1 cellular context compared by ENCODE assay signal in the genomic region with DNA sequence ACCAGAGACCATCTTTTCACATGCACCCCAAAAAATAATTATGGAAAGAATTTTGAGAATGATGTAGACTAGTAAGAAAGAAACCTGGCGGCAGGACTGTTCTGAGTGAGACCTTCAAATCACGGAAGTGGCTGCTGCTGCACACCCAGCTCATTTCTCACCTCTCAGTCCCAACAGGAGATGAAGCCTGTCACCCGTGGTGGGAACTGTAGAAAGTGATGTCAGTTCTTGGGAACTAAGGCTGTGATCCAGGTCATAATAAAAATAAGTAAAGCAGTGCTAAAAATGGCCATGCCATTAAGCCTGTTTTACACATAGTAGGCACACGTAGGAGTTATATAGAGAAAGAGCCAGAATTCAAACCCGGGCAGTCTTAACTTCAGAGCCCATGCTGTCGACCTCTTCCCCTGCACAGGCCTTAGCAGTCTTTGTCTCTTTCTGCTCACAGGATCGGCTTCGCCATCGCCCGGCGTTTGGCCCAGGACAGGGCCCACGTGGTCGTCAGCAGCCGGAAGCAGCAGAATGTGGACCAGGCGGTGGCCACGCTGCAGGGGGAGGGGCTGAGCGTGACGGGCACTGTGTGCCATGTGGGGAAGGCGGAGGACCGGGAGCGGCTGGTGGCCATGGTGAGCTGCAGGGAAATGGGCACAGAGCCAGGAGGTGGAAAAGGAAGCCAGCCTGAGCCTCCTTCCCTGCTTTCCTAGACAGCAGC.
A peak's percentile ranks its signal among the peaks of the same experiment; 100 is the strongest.
TF ChIP-seq lines count a peak whose summit lies in the region.
"Not testable (repeated sequence)": the region's sequence is repeated elsewhere in the genome, so short reads cannot be mapped to it uniquely, and the experiment has no call there.

No MANE protein-coding gene starts in this region.

TF ChIP-seq in HepG2, 621 proteins besides CTCF, POLR2A, EP300 and RAD21:
- peak; percentile 17; the same call in 1 of the 2 replicates for TF ChIP-seq SALL1 (CRISPR knock-in tag; IDR thresholded peaks at IDR 0.05)
- 0 out of 2 replicates have a peak, but pooled peaks have one; percentile 18 for TF ChIP-seq NFIB (CRISPR knock-in tag; IDR thresholded peaks at IDR 0.05; ENCODE audit: borderline replicate concordance)
- 0 out of 2 replicates have a peak, but pooled peaks have one; percentile 24 for TF ChIP-seq ZNF891 (CRISPR knock-in tag; IDR thresholded peaks at IDR 0.05)
- TF ChIP-seq, protein P1, sequence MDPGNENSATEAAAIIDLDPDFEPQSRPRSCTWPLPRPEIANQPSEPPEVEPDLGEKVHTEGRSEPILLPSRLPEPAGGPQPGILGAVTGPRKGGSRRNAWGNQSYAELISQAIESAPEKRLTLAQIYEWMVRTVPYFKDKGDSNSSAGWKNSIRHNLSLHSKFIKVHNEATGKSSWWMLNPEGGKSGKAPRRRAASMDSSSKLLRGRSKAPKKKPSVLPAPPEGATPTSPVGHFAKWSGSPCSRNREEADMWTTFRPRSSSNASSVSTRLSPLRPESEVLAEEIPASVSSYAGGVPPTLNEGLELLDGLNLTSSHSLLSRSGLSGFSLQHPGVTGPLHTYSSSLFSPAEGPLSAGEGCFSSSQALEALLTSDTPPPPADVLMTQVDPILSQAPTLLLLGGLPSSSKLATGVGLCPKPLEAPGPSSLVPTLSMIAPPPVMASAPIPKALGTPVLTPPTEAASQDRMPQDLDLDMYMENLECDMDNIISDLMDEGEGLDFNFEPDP (CRISPR knock-in tag; conservative IDR thresholded peaks at IDR 0.05) = 0 out of 2 replicates have a peak, but pooled peaks have one; percentile 51
- peak; percentile 48; the same call in 1 of the 2 replicates for TF ChIP-seq ZNF768 (CRISPR knock-in tag; IDR thresholded peaks at IDR 0.05)
- peak; percentile 42; the same call in 1 of the 2 replicates for TF ChIP-seq EEA1 (CRISPR knock-in tag; IDR thresholded peaks at IDR 0.05; ENCODE audit: borderline replicate concordance)
- 0 out of 2 replicates have a peak, but pooled peaks have one; percentile 41 for TF ChIP-seq ZNF616 (CRISPR knock-in tag; IDR thresholded peaks at IDR 0.05; ENCODE audit: low read depth)
- 0 out of 2 replicates have a peak, but pooled peaks have one; percentile 7 for TF ChIP-seq TBX3 (IDR thresholded peaks at IDR 0.05; ENCODE audit: borderline replicate concordance)
- 0 out of 2 replicates have a peak, but pooled peaks have one; percentile 72 for TF ChIP-seq CC2D1A (CRISPR knock-in tag; IDR thresholded peaks at IDR 0.05)
- TF ChIP-seq, protein P2, sequence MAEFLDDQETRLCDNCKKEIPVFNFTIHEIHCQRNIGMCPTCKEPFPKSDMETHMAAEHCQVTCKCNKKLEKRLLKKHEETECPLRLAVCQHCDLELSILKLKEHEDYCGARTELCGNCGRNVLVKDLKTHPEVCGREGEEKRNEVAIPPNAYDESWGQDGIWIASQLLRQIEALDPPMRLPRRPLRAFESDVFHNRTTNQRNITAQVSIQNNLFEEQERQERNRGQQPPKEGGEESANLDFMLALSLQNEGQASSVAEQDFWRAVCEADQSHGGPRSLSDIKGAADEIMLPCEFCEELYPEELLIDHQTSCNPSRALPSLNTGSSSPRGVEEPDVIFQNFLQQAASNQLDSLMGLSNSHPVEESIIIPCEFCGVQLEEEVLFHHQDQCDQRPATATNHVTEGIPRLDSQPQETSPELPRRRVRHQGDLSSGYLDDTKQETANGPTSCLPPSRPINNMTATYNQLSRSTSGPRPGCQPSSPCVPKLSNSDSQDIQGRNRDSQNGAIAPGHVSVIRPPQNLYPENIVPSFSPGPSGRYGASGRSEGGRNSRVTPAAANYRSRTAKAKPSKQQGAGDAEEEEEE (CRISPR knock-in tag; IDR thresholded peaks at IDR 0.05; ENCODE audit: borderline replicate concordance) = 0 out of 2 replicates have a peak, but pooled peaks have one; percentile 36
- TF ChIP-seq, protein P3, sequence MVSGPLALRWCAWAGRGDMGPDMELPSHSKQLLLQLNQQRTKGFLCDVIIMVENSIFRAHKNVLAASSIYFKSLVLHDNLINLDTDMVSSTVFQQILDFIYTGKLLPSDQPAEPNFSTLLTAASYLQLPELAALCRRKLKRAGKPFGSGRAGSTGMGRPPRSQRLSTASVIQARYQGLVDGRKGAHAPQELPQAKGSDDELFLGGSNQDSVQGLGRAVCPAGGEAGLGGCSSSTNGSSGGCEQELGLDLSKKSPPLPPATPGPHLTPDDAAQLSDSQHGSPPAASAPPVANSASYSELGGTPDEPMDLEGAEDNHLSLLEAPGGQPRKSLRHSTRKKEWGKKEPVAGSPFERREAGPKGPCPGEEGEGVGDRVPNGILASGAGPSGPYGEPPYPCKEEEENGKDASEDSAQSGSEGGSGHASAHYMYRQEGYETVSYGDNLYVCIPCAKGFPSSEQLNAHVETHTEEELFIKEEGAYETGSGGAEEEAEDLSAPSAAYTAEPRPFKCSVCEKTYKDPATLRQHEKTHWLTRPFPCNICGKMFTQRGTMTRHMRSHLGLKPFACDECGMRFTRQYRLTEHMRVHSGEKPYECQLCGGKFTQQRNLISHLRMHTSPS (CRISPR knock-in tag; IDR thresholded peaks at IDR 0.05; ENCODE audit: low read depth) = 0 out of 2 replicates have a peak, but pooled peaks have one; percentile 41
- TF ChIP-seq MYC (CRISPR knock-in tag; IDR thresholded peaks at IDR 0.05; ENCODE audit: borderline replicate concordance) = 0 out of 2 replicates have a peak, but pooled peaks have one; percentile 17
- peak; percentile 44; the same call in 1 of the 2 replicates for TF ChIP-seq HOXA3 (CRISPR knock-in tag; IDR thresholded peaks at IDR 0.05)
- TF ChIP-seq, protein P4, sequence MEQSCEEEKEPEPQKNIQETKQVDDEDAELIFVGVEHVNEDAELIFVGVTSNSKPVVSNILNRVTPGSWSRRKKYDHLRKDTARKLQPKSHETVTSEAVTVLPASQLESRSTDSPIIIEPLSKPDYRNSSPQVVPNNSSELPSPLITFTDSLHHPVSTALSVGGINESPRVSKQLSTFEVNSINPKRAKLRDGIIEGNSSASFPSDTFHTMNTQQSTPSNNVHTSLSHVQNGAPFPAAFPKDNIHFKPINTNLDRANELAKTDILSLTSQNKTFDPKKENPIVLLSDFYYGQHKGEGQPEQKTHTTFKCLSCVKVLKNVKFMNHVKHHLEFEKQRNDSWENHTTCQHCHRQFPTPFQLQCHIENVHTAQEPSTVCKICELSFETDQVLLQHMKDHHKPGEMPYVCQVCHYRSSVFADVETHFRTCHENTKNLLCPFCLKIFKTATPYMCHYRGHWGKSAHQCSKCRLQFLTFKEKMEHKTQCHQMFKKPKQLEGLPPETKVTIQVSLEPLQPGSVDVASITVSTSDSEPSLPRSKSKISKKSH (CRISPR knock-in tag; IDR thresholded peaks at IDR 0.05; ENCODE audit: borderline replicate concordance) = peak; percentile 77; the same call in 1 of the 2 replicates
- peak; percentile 67; the same call in 1 of the 2 replicates for TF ChIP-seq ZBTB38 (CRISPR knock-in tag; IDR thresholded peaks at IDR 0.05)
- TF ChIP-seq, protein P5, sequence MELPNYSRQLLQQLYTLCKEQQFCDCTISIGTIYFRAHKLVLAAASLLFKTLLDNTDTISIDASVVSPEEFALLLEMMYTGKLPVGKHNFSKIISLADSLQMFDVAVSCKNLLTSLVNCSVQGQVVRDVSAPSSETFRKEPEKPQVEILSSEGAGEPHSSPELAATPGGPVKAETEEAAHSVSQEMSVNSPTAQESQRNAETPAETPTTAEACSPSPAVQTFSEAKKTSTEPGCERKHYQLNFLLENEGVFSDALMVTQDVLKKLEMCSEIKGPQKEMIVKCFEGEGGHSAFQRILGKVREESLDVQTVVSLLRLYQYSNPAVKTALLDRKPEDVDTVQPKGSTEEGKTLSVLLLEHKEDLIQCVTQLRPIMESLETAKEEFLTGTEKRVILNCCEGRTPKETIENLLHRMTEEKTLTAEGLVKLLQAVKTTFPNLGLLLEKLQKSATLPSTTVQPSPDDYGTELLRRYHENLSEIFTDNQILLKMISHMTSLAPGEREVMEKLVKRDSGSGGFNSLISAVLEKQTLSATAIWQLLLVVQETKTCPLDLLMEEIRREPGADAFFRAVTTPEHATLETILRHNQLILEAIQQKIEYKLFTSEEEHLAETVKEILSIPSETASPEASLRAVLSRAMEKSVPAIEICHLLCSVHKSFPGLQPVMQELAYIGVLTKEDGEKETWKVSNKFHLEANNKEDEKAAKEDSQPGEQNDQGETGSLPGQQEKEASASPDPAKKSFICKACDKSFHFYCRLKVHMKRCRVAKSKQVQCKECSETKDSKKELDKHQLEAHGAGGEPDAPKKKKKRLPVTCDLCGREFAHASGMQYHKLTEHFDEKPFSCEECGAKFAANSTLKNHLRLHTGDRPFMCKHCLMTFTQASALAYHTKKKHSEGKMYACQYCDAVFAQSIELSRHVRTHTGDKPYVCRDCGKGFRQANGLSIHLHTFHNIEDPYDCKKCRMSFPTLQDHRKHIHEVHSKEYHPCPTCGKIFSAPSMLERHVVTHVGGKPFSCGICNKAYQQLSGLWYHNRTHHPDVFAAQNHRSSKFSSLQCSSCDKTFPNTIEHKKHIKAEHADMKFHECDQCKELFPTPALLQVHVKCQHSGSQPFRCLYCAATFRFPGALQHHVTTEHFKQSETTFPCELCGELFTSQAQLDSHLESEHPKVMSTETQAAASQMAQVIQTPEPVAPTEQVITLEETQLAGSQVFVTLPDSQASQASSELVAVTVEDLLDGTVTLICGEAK (IDR thresholded peaks at IDR 0.05) = not testable (repeated sequence)
- TF ChIP-seq, protein P5 (CRISPR knock-in tag; IDR thresholded peaks at IDR 0.05) = peak; percentile 34; the same call in 1 of the 2 replicates
- TF ChIP-seq GABPB1 (CRISPR knock-in tag; IDR thresholded peaks at IDR 0.05) = peak; percentile 60; the same call in 1 of the 2 replicates
- 0 out of 2 replicates have a peak, but pooled peaks have one; percentile 37 for TF ChIP-seq TRIM24 (CRISPR knock-in tag; IDR thresholded peaks at IDR 0.05)
- peak; percentile 76; the same call in 1 of the 2 replicates for TF ChIP-seq NRL (CRISPR knock-in tag; IDR thresholded peaks at IDR 0.05; ENCODE audit: borderline replicate concordance)
- TF ChIP-seq, protein P6, sequence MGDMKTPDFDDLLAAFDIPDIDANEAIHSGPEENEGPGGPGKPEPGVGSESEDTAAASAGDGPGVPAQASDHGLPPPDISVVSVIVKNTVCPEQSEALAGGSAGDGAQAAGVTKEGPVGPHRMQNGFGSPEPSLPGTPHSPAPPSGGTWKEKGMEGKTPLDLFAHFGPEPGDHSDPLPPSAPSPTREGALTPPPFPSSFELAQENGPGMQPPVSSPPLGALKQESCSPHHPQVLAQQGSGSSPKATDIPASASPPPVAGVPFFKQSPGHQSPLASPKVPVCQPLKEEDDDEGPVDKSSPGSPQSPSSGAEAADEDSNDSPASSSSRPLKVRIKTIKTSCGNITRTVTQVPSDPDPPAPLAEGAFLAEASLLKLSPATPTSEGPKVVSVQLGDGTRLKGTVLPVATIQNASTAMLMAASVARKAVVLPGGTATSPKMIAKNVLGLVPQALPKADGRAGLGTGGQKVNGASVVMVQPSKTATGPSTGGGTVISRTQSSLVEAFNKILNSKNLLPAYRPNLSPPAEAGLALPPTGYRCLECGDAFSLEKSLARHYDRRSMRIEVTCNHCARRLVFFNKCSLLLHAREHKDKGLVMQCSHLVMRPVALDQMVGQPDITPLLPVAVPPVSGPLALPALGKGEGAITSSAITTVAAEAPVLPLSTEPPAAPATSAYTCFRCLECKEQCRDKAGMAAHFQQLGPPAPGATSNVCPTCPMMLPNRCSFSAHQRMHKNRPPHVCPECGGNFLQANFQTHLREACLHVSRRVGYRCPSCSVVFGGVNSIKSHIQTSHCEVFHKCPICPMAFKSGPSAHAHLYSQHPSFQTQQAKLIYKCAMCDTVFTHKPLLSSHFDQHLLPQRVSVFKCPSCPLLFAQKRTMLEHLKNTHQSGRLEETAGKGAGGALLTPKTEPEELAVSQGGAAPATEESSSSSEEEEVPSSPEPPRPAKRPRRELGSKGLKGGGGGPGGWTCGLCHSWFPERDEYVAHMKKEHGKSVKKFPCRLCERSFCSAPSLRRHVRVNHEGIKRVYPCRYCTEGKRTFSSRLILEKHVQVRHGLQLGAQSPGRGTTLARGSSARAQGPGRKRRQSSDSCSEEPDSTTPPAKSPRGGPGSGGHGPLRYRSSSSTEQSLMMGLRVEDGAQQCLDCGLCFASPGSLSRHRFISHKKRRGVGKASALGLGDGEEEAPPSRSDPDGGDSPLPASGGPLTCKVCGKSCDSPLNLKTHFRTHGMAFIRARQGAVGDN (CRISPR knock-in tag; IDR thresholded peaks at IDR 0.05) = peak; percentile 62
- peak; percentile 64; the same call in 1 of the 2 replicates for TF ChIP-seq ZNF30 (CRISPR knock-in tag; IDR thresholded peaks at IDR 0.05)
TF ChIP-seq in HepG2: peak in this region for 21; not testable (repeated sequence) for 600.
